In genomic region chr11:111918390-111919256, GRCh38 we compare ENCODE assay signal across 8 cellular contexts. TPM values are rescaled to one million over a fixed set of nuclear protein-coding genes. Genes with fewer than 3 reads are reported as not detected.
DNase-seq lines count a peak whose midpoint lies in the region; ATAC-seq and TF ChIP-seq lines count a peak whose summit lies in the region.

C11orf52 (plus strand) TSS chr11:111918913; CDS start chr11:111918973, 60 bp downstream.

- H3K9me3 Mint-ChIP-seq in activated CD4-positive, alpha-beta T cell treated with anti-CD3 and anti-CD28 coated beads for 36 hours (ENCODE audit: low read depth) = no peaks in the 10 kb centered on the region

- peaks cover 17% of the 10 kb centered on the region for H3K27me3 Mint-ChIP-seq in activated CD4-positive, alpha-beta T cell treated with anti-CD3 and anti-CD28 coated beads for 36 hours

- no peak within 1 kb of the TSS for H3K27ac Mint-ChIP-seq in activated CD4-positive, alpha-beta T cell treated with anti-CD3 and anti-CD28 coated beads for 36 hours

- no peak for TF ChIP-seq CTCF in choroid plexus epithelial cell (conservative IDR thresholded peaks at IDR 0.05; ENCODE audit: low read depth, low read length)

- no peak for ATAC-seq in activated CD4-positive, alpha-beta T cell treated with anti-CD3 and anti-CD28 coated beads for 36 hours
- ATAC-seq in GM21367 (IDR thresholded peaks at IDR 0.05; ENCODE audit: unreplicated experiment) (no peak), HG03432 (IDR thresholded peaks at IDR 0.05; ENCODE audit: unreplicated experiment) (no peak)

- CTCF ChIA-PET in activated CD4-positive, alpha-beta T cell treated with anti-CD3 and anti-CD28 coated beads for 36 hours (lab: Charles Lee) = interaction anchor here (0.6 to 1.3 kb wide), 4 partner anchors 8 to 301 kb away, joined by 3 read pairs; no protein-coding TSS in a partner anchor

- POLR2A ChIA-PET in activated CD4-positive, alpha-beta T cell treated with anti-CD3 and anti-CD28 coated beads for 36 hours (lab: Charles Lee) = no interaction called here

- H3K36me3 Mint-ChIP-seq in activated CD4-positive, alpha-beta T cell treated with anti-CD3 and anti-CD28 coated beads for 36 hours (ENCODE audit: low read depth) = no peaks in the 10 kb centered on the region

- no peak within 1 kb of the TSS for H3K4me3 Mint-ChIP-seq in activated CD4-positive, alpha-beta T cell treated with anti-CD3 and anti-CD28 coated beads for 36 hours

- intact Hi-C loops in activated CD4-positive, alpha-beta T cell treated with anti-CD3 and anti-CD28 coated beads for 36 hours (cut with DNase I, micrococcal nuclease) = no loop called here

- peak within 1 kb of the TSS; percentile 35 for H3K4me3 ChIP-seq in choroid plexus epithelial cell (ENCODE audit: low read depth, low read length)

- DNase-seq in COR-L47 (lab: John Stamatoyannopoulos, UW) = peak; percentile 84
- DNase-seq in NCI-H146 treated with DMSO at 0.1 percent for 48 hours (lab: John Stamatoyannopoulos, UW; ENCODE audit: unreplicated experiment) = peak; percentile 91
- DNase-seq in choroid plexus epithelial cell (ENCODE audit: low read depth) = peak; percentile 76
- peak; percentile 61 to 71 for DNase-seq in lung microvascular endothelial cell (ENCODE audit: low read depth in 2 of 2)
- no peak for DNase-seq in activated CD4-positive, alpha-beta T cell treated with anti-CD3 and anti-CD28 coated beads for 36 hours
- no peak for DNase-seq in HUDEP-2 (lab: John Stamatoyannopoulos, UW; ENCODE audit: unreplicated experiment in 76 of 76)

- H3K4me1 Mint-ChIP-seq in activated CD4-positive, alpha-beta T cell treated with anti-CD3 and anti-CD28 coated beads for 36 hours = no peaks in the 10 kb centered on the region

RNA-seq across cellular contexts. Expression of gene C11orf52, which starts in this region (rescaled TPM):
- total RNA-seq in lung microvascular endothelial cell = 0.65 TPM in 1 of 2 replicates, not detected in the other
- not detected for total RNA-seq in activated CD4-positive, alpha-beta T cell treated with anti-CD3 and anti-CD28 coated beads for 36 hours

Comparison
In these comparisons a context has a peak if more than half of its experiments do, and no peak if none do; other contexts are left out.
1. Peak in DNase-seq in lung microvascular endothelial cell; RNA of the gene not detected or under 1 TPM.
2. DNase-seq: peak in COR-L47 (single experiment), NCI-H146 treated with DMSO at 0.1 percent for 48 hours (single experiment) and choroid plexus epithelial cell (single experiment); none in activated CD4-positive, alpha-beta T cell treated with anti-CD3 and anti-CD28 coated beads for 36 hours (single experiment) and HUDEP-2 (0 of 76).